In the genomic region with DNA sequence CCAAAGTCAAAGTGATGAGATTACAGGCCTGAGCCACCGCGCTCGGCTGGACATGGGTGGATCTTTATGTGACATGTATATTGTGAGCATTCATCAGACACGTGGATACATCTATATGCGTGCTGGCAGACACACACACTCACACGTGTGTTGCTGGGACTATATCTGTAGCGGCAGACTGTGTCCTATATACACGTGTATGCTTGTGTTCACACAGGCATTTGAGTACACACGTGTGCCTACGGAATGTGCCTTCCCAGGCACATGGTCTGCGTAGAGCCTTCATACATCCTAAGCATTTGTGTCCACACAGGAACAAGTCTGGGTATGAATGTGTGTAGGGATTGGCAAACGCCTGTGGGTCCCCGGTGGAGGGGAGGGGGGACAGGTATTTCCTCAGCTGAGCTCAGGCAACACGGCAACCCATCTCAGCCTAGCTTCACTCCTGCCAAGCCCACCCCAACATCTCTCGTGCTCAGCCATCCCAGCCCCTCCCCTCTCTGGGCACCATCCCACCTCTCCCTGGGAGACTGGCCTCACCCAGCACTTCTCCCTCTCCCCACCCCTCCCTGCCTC, we compare ENCODE assay signal across 1 cellular context.
TF ChIP-seq lines count a peak whose summit lies in the region.

No MANE protein-coding gene starts in this region.

TF ChIP-seq in WTC11, 78 proteins besides CTCF, POLR2A, EP300 and RAD21 (continued from another document):
- TF ChIP-seq RELA (CRISPR knock-in tag; IDR thresholded peaks at IDR 0.05; ENCODE audit: borderline replicate concordance), result no peak
- TF ChIP-seq, protein P1, sequence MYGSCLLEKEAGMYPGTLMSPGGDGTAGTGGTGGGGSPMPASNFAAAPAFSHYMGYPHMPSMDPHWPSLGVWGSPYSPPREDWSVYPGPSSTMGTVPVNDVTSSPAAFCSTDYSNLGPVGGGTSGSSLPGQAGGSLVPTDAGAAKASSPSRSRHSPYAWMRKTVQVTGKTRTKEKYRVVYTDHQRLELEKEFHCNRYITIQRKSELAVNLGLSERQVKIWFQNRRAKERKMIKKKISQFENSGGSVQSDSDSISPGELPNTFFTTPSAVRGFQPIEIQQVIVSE (CRISPR knock-in tag; IDR thresholded peaks at IDR 0.05; ENCODE audit: borderline replicate concordance), result no peak
- TF ChIP-seq, protein P2, sequence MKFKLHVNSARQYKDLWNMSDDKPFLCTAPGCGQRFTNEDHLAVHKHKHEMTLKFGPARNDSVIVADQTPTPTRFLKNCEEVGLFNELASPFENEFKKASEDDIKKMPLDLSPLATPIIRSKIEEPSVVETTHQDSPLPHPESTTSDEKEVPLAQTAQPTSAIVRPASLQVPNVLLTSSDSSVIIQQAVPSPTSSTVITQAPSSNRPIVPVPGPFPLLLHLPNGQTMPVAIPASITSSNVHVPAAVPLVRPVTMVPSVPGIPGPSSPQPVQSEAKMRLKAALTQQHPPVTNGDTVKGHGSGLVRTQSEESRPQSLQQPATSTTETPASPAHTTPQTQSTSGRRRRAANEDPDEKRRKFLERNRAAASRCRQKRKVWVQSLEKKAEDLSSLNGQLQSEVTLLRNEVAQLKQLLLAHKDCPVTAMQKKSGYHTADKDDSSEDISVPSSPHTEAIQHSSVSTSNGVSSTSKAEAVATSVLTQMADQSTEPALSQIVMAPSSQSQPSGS (CRISPR knock-in tag; IDR thresholded peaks at IDR 0.05; ENCODE audit: borderline replicate concordance, low read depth), result no peak
- TF ChIP-seq, protein P3, sequence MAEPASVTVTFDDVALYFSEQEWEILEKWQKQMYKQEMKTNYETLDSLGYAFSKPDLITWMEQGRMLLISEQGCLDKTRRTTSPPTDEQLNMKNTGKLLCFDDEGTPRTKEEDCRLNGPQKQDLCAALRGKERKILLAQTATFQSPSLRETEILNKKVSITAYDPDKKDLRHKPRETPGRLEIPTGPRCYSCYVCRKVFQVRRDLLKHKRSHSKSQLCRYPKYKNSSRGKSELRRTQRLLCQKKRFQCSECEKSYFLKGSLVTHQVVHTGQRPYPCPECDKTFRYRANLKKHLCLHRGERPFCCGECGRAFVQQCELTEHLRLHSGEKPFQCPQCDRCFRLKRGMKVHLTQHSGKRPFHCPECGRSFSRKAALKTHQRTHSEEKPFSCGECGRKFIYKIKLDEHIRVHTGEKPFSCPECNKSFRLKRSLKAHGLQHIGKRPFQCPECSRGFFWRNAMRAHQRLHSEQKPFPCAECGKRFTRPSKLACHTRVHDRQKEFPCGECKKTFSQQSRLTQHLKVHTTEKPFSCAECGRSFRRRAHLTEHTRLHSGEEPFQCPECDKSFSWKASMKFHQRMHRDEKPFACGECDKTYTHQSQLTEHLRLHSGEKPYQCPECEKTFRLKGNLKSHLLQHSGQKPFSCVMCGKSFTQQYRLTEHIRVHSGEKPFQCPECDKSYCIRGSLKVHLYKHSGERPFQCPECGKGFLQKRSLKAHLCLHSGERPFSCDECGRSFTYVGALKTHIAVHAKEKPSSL (CRISPR knock-in tag; conservative IDR thresholded peaks at IDR 0.05), result no peak
- TF ChIP-seq ZNF317 (CRISPR knock-in tag; IDR thresholded peaks at IDR 0.05; ENCODE audit: borderline replicate concordance, low read depth), result no peak
